In the genomic region with DNA sequence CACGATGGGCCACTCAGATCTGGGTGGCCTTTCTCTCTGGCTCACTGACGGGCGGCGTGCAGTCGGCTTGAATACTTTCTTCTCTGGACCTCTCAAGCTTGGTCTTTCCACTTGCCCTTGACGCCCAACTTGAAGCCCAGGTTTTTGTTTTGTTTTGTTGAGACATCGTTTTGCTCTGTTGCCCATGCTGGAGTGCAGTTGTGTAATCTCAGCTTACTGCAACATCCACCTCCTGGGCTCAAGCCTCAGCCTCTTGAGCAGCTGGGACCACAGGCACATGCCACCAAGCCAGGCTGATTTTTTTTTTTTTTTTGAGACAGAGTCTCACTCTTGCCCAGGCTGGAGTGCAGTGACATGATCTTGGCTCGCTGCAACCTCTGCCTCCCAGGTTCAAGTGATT, we compare ENCODE assay signal across 21 cellular contexts. TPM values are rescaled to one million over a fixed set of nuclear protein-coding genes. Genes with fewer than 3 reads are reported as not detected.
DNase-seq lines count a peak whose midpoint lies in the region; ATAC-seq and TF ChIP-seq lines count a peak whose summit lies in the region.
"Had no signal": no experiment of that assay in that cellular context is flagged by ENCODE, and none has a peak within 500 bp of the region (broad histone marks: within the 10 kb centered on the region; RNA-seq: fewer than 3 reads in every experiment).

No MANE protein-coding gene starts in this region.

- DNase-seq in NK-92 treated with Interleukin-12 subunit alpha and Interleukin-12 subunit beta, amount 100 ng/mL, for 24 hours (lab: John Stamatoyannopoulos, UW) = peak; percentile 35
- DNase-seq in NK-92 (lab: John Stamatoyannopoulos, UW; ENCODE audit: unreplicated experiment) (no peak), HL-60 (ENCODE audit: low read depth in 1 of 2, low spot score in 1 of 2) (peak; percentile 25 to 64), NOMO-1 treated with DMSO at 0.1 percent for 48 hours (lab: John Stamatoyannopoulos, UW; ENCODE audit: unreplicated experiment) (peak; percentile 60), renal cortical epithelial cell (ENCODE audit: low read depth) (peak; percentile 20), RKO (ENCODE audit: low spot score) (no peak), AG08395 (ENCODE audit: low spot score) (no peak)
- DNase-seq in activated CD8-positive, alpha-beta memory T cell treated with anti-CD3 and anti-CD28 coated beads, Interleukin-2, amount 10 ng/mL, durations not matched to agents 7 days and 5 days = no peak
- DNase-seq: CD4-positive, alpha-beta memory T cell; DND-41; GDM1; H9; KG1; NCI-H1417 treated with DMSO at 0.1 percent for 48 hours; NCI-H2081; NCI-H2227 treated with DMSO at 0.1 percent for 48 hours; NCI-H774; OCI-M1 had no signal

- CTCF ChIA-PET in activated CD8-positive, alpha-beta memory T cell treated with anti-CD3 and anti-CD28 coated beads, Interleukin-2, amount 10 ng/mL, durations not matched to agents 7 days and 5 days (lab: Charles Lee) = interaction anchor here (0.7 to 5.2 kb wide), 10 partner anchors 12 to 153 kb away, joined by 3 to 42 read pairs (median 15); partner anchors contain the start of genes BTBD17 and GPR142

- no peak overlapping the region for H3K4me3 ChIP-seq in HL-60 (replicated peaks; ENCODE audit: insufficient read depth, low read length)
- H3K4me3 ChIP-seq: SK-N-MC had no signal

- H3K27me3 Mint-ChIP-seq in activated CD8-positive, alpha-beta memory T cell treated with anti-CD3 and anti-CD28 coated beads, Interleukin-2, amount 10 ng/mL, durations not matched to agents 7 days and 5 days = peaks cover 7% of the 10 kb centered on the region

- TF ChIP-seq CTCF in HL-60 (IDR thresholded peaks at IDR 0.05; ENCODE audit: insufficient read depth, low read length) = no peak

- no peak for ATAC-seq in activated CD8-positive, alpha-beta memory T cell treated with anti-CD3 and anti-CD28 coated beads, Interleukin-2, amount 10 ng/mL, durations not matched to agents 7 days and 5 days

- peaks cover 2% of the 10 kb centered on the region for H3K27me3 ChIP-seq in HL-60 (ENCODE audit: insufficient read depth, poor library complexity, severe bottlenecking)

- peaks cover 2% of the 10 kb centered on the region for H3K36me3 Mint-ChIP-seq in activated CD8-positive, alpha-beta memory T cell treated with anti-CD3 and anti-CD28 coated beads, Interleukin-2, amount 10 ng/mL, durations not matched to agents 7 days and 5 days

- H3K9me3 Mint-ChIP-seq in activated CD8-positive, alpha-beta memory T cell treated with anti-CD3 and anti-CD28 coated beads, Interleukin-2, amount 10 ng/mL, durations not matched to agents 7 days and 5 days (ENCODE audit: low read depth) = no peaks in the 10 kb centered on the region
- H3K9me3 Mint-ChIP-seq: H9 had no signal

- peaks cover 17% of the 10 kb centered on the region for H3K4me1 Mint-ChIP-seq in activated CD8-positive, alpha-beta memory T cell treated with anti-CD3 and anti-CD28 coated beads, Interleukin-2, amount 10 ng/mL, durations not matched to agents 7 days and 5 days

- no peak overlapping the region for H3K27ac ChIP-seq in HL-60 (replicated peaks)
- H3K27ac ChIP-seq: SK-N-MC had no signal

- no peak overlapping the region for H3K4me3 Mint-ChIP-seq in activated CD8-positive, alpha-beta memory T cell treated with anti-CD3 and anti-CD28 coated beads, Interleukin-2, amount 10 ng/mL, durations not matched to agents 7 days and 5 days
- H3K4me3 Mint-ChIP-seq: CD4-positive, alpha-beta memory T cell; H9 had no signal

- H3K27ac Mint-ChIP-seq in activated CD8-positive, alpha-beta memory T cell treated with anti-CD3 and anti-CD28 coated beads, Interleukin-2, amount 10 ng/mL, durations not matched to agents 7 days and 5 days = no peak overlapping the region

RNA-seq across cellular contexts. Expression of gene KIF19, which starts 22.7 kb away (rescaled TPM):
- not detected in 2 replicates for total RNA-seq in renal cortical epithelial cell
- total RNA-seq in activated CD8-positive, alpha-beta memory T cell treated with anti-CD3 and anti-CD28 coated beads, Interleukin-2, amount 10 ng/mL, durations not matched to agents 7 days and 5 days = 1 to 10 TPM in 1 of 2 experiments, under 1 TPM in 1; 0.42 to 1.6 TPM
- total RNA-seq: M059J had no signal

RNA-seq across cellular contexts. Expression of gene DNAI2, which starts 29.3 kb away (rescaled TPM):
- total RNA-seq in renal cortical epithelial cell = not detected in 2 replicates
- 1 to 10 TPM in 1 of 2 experiments, under 1 TPM in 1; 0.35 to 1.3 TPM for total RNA-seq in activated CD8-positive, alpha-beta memory T cell treated with anti-CD3 and anti-CD28 coated beads, Interleukin-2, amount 10 ng/mL, durations not matched to agents 7 days and 5 days
- total RNA-seq: H9, M059J had no signal

RNA-seq across cellular contexts. Expression of gene BTBD17, which starts 58.4 kb away (rescaled TPM):
- total RNA-seq in renal cortical epithelial cell = not detected in 2 replicates
- total RNA-seq in activated CD8-positive, alpha-beta memory T cell treated with anti-CD3 and anti-CD28 coated beads, Interleukin-2, amount 10 ng/mL, durations not matched to agents 7 days and 5 days = not detected
- total RNA-seq: CD4-positive, alpha-beta memory T cell; M059J; T-helper 1 cell treated with Interleukin-12 subunit alpha and Interleukin-12 subunit beta and Interleukin-4 antibody, amounts not matched to agents 30 ng/mL and 1 ng/mL, for 36 hours had no signal

Comparison
In these comparisons a context has a peak if more than half of its experiments do, and no peak if none do; other contexts are left out.
1. DNase-seq: peak in NK-92 treated with Interleukin-12 subunit alpha and Interleukin-12 subunit beta, amount 100 ng/mL, for 24 hours (single experiment), HL-60 (2 of 2), NOMO-1 treated with DMSO at 0.1 percent for 48 hours (single experiment) and renal cortical epithelial cell (single experiment); none in NK-92 (single experiment), RKO (single experiment), activated CD8-positive, alpha-beta memory T cell treated with anti-CD3 and anti-CD28 coated beads, Interleukin-2, amount 10 ng/mL, durations not matched to agents 7 days and 5 days (single experiment) and AG08395 (single experiment).